In genomic region chr16:28496844-28497243, GRCh38 we compare ENCODE assay signal across 21 cellular contexts. TPM values are rescaled to one million over a fixed set of nuclear protein-coding genes. Genes with fewer than 3 reads are reported as not detected.
A peak's percentile ranks its signal among the peaks of the same experiment; 100 is the strongest.
DNase-seq lines count a peak whose midpoint lies in the region; ATAC-seq lines count a peak whose summit lies in the region.
"Had no signal": no experiment of that assay in that cellular context is flagged by ENCODE, and none has a peak within 500 bp of the region (broad histone marks: within the 10 kb centered on the region; RNA-seq: fewer than 3 reads in every experiment).

No MANE protein-coding gene starts in this region.

- H3K27ac Mint-ChIP-seq in activated naive CD8-positive, alpha-beta T cell = peak overlapping the region; percentile 95
- H3K27ac Mint-ChIP-seq in activated naive CD8-positive, alpha-beta T cell treated with anti-CD3 and anti-CD28 coated beads for 36 hours = no peak overlapping the region
- peak overlapping the region; percentile 98 for H3K27ac Mint-ChIP-seq in T-helper 17 cell
- H3K27ac Mint-ChIP-seq in immature natural killer cell = peak overlapping the region; percentile 98 to 100 (median 99)
- H3K27ac Mint-ChIP-seq in stimulated activated effector memory CD8-positive, alpha-beta T cell treated with anti-CD3 and anti-CD28 coated beads, Interleukin-12 subunit alpha, Interleukin-12 subunit beta, amount 100 ng/mL, for 72 hours = peak overlapping the region; percentile 100

- ATAC-seq in T-helper 17 cell = no peak
- ATAC-seq in stimulated activated effector memory CD8-positive, alpha-beta T cell treated with anti-CD3 and anti-CD28 coated beads, Interleukin-12 subunit alpha, Interleukin-12 subunit beta, amount 100 ng/mL, for 72 hours = no peak
- no peak for ATAC-seq in HG03378 (IDR thresholded peaks at IDR 0.05; ENCODE audit: unreplicated experiment)
- ATAC-seq: right cardiac atrium had no signal

- no peaks in the 10 kb centered on the region for H3K27me3 Mint-ChIP-seq in activated naive CD8-positive, alpha-beta T cell
- no peaks in the 10 kb centered on the region for H3K27me3 Mint-ChIP-seq in activated naive CD8-positive, alpha-beta T cell treated with anti-CD3 and anti-CD28 coated beads for 36 hours
- H3K27me3 Mint-ChIP-seq in T-helper 17 cell = no peaks in the 10 kb centered on the region
- H3K27me3 Mint-ChIP-seq in immature natural killer cell (ENCODE audit: low read depth in 3 of 3) = peaks cover 7 to 24% (median 18%) of the 10 kb centered on the region in 3 donors

- no peaks in the 10 kb centered on the region for H3K9me3 Mint-ChIP-seq in activated naive CD8-positive, alpha-beta T cell (ENCODE audit: low read depth)
- H3K9me3 Mint-ChIP-seq in activated naive CD8-positive, alpha-beta T cell treated with anti-CD3 and anti-CD28 coated beads for 36 hours = no peaks in the 10 kb centered on the region
- H3K9me3 Mint-ChIP-seq in immature natural killer cell = no peaks in the 10 kb centered on the region
- H3K9me3 Mint-ChIP-seq in stimulated activated effector memory CD8-positive, alpha-beta T cell treated with anti-CD3 and anti-CD28 coated beads, Interleukin-12 subunit alpha, Interleukin-12 subunit beta, amount 100 ng/mL, for 72 hours = no peaks in the 10 kb centered on the region
- H3K9me3 Mint-ChIP-seq: activated T-helper 2 cell treated with anti-CD3 and anti-CD28 coated beads, Interferon-gamma antibody, Interleukin-2, Interleukin-4, amounts not matched to agents 10 μg/mL and 5 μg/mL and 100 μg/mL, durations not matched to agents 14 hours and 24 hours and 36 hours had no signal

- H3K4me1 Mint-ChIP-seq in activated naive CD8-positive, alpha-beta T cell (ENCODE audit: low read depth) = peaks cover 49% of the 10 kb centered on the region
- H3K4me1 Mint-ChIP-seq in activated naive CD8-positive, alpha-beta T cell treated with anti-CD3 and anti-CD28 coated beads for 36 hours = peaks cover 41% of the 10 kb centered on the region
- H3K4me1 Mint-ChIP-seq in T-helper 17 cell (peaks cover 40% of the 10 kb centered on the region), immature natural killer cell (peaks cover 69 to 70% of the 10 kb centered on the region in 2 donors)
- peaks cover 52% of the 10 kb centered on the region for H3K4me1 Mint-ChIP-seq in stimulated activated effector memory CD8-positive, alpha-beta T cell treated with anti-CD3 and anti-CD28 coated beads, Interleukin-12 subunit alpha, Interleukin-12 subunit beta, amount 100 ng/mL, for 72 hours

- H3K36me3 Mint-ChIP-seq in activated naive CD8-positive, alpha-beta T cell = no peaks in the 10 kb centered on the region
- H3K36me3 Mint-ChIP-seq in activated naive CD8-positive, alpha-beta T cell treated with anti-CD3 and anti-CD28 coated beads for 36 hours = peaks cover 2% of the 10 kb centered on the region
- H3K36me3 Mint-ChIP-seq in T-helper 17 cell (ENCODE audit: low read depth) (peaks cover 10% of the 10 kb centered on the region), immature natural killer cell (peaks cover 12 to 25% (median 24%) of the 10 kb centered on the region in 3 donors)
- peaks cover 30% of the 10 kb centered on the region for H3K36me3 Mint-ChIP-seq in stimulated activated effector memory CD8-positive, alpha-beta T cell treated with anti-CD3 and anti-CD28 coated beads, Interleukin-12 subunit alpha, Interleukin-12 subunit beta, amount 100 ng/mL, for 72 hours

- no peak for DNase-seq in activated naive CD8-positive, alpha-beta T cell treated with anti-CD3 and anti-CD28 coated beads for 36 hours
- DNase-seq in T-helper 17 cell (no peak), immature natural killer cell (no peak), HCEC 1CT (no peak)
- no peak for DNase-seq in stimulated activated effector memory CD8-positive, alpha-beta T cell treated with anti-CD3 and anti-CD28 coated beads, Interleukin-12 subunit alpha, Interleukin-12 subunit beta, amount 100 ng/mL, for 72 hours (ENCODE audit: low spot score in 2 of 2)
- DNase-seq in NK-92 treated with Interleukin-12 subunit alpha and Interleukin-12 subunit beta, amount 100 ng/mL, for 24 hours (lab: John Stamatoyannopoulos, UW) = no peak
- DNase-seq: activated CD4-positive, alpha-beta T cell treated with anti-CD3 and anti-CD28 coated beads, Interleukin-2, amount 50 U/mL, for 48 hours; amygdala; EL; erythroblast; NCI-H1105 treated with DMSO at 0.1 percent for 48 hours; NCI-H524 treated with DMSO at 0.1 percent for 48 hours had no signal

- no peak overlapping the region for H3K4me3 Mint-ChIP-seq in activated naive CD8-positive, alpha-beta T cell
- no peak overlapping the region for H3K4me3 Mint-ChIP-seq in activated naive CD8-positive, alpha-beta T cell treated with anti-CD3 and anti-CD28 coated beads for 36 hours
- H3K4me3 Mint-ChIP-seq in T-helper 17 cell (peak overlapping the region; percentile 21), immature natural killer cell (peak overlapping the region; percentile 91 to 98 (median 98))
- H3K4me3 Mint-ChIP-seq in stimulated activated effector memory CD8-positive, alpha-beta T cell treated with anti-CD3 and anti-CD28 coated beads, Interleukin-12 subunit alpha, Interleukin-12 subunit beta, amount 100 ng/mL, for 72 hours = peak overlapping the region; percentile 95

- H3K9me3 ChIP-seq in T-helper 17 cell (ENCODE audit: control insufficient read depth, low read length, poor library complexity, severe bottlenecking) = no peaks in the 10 kb centered on the region
- H3K9me3 ChIP-seq: tibial nerve had no signal

RNA-seq across cellular contexts. Expression of gene APOBR, which starts 2.4 kb away (rescaled TPM):
- total RNA-seq in activated naive CD8-positive, alpha-beta T cell treated with anti-CD3 and anti-CD28 coated beads for 36 hours = 1 to 10 TPM; 5.4 to 5.5 TPM
- 10 to 100 TPM; 12.6 to 13.6 TPM for total RNA-seq in T-helper 17 cell
- polyA plus RNA-seq in immature natural killer cell = 10 to 100 TPM in 1 of 3 donors, 1 to 10 TPM in 1, under 1 TPM in 1; 0.49 to 15.2 (median 2.6) TPM
- total RNA-seq: LHCN-M2 had no signal

RNA-seq across cellular contexts. Expression of gene CLN3, which starts 5.0 kb away (rescaled TPM):
- 10 to 100 TPM; 28.7 to 29.7 TPM for total RNA-seq in activated naive CD8-positive, alpha-beta T cell treated with anti-CD3 and anti-CD28 coated beads for 36 hours
- 10 to 100 TPM; 44.6 to 57.1 TPM for total RNA-seq in T-helper 17 cell
- polyA plus RNA-seq in immature natural killer cell = 10 to 100 TPM; 18.8 to 52.2 (median 32.2) TPM

RNA-seq across cellular contexts. Expression of gene IL27, which starts 9.8 kb away (rescaled TPM):
- not detected for total RNA-seq in activated naive CD8-positive, alpha-beta T cell treated with anti-CD3 and anti-CD28 coated beads for 36 hours
- total RNA-seq in T-helper 17 cell = not detected
- polyA plus RNA-seq in immature natural killer cell = not detected
- total RNA-seq: activated T-helper 2 cell treated with anti-CD3 and anti-CD28 coated beads, Interferon-gamma antibody, Interleukin-2, Interleukin-4, amounts not matched to agents 10 μg/mL and 5 μg/mL and 100 μg/mL, durations not matched to agents 14 hours and 24 hours and 36 hours; cardiac septum; frontal cortex; LHCN-M2; mesenteric fat pad; right cardiac atrium; tibial nerve had no signal
- polyA plus RNA-seq: right cardiac atrium had no signal

RNA-seq across cellular contexts. Expression of gene NPIPB7, which starts 24.7 kb away (rescaled TPM):
- not detected for total RNA-seq in activated naive CD8-positive, alpha-beta T cell treated with anti-CD3 and anti-CD28 coated beads for 36 hours
- not detected for total RNA-seq in T-helper 17 cell
- not detected for polyA plus RNA-seq in immature natural killer cell
- total RNA-seq: activated T-helper 2 cell treated with anti-CD3 and anti-CD28 coated beads, Interferon-gamma antibody, Interleukin-2, Interleukin-4, amounts not matched to agents 10 μg/mL and 5 μg/mL and 100 μg/mL, durations not matched to agents 14 hours and 24 hours and 36 hours; cardiac septum; frontal cortex; LHCN-M2; mesenteric fat pad; right cardiac atrium; tibial nerve had no signal
- polyA plus RNA-seq: right cardiac atrium had no signal

RNA-seq across cellular contexts. Expression of gene NUPR1, which starts 41.9 kb away (rescaled TPM):
- not detected for total RNA-seq in activated naive CD8-positive, alpha-beta T cell treated with anti-CD3 and anti-CD28 coated beads for 36 hours
- total RNA-seq in T-helper 17 cell = under 1 TPM; 0.07 to 0.13 TPM
- not detected for polyA plus RNA-seq in immature natural killer cell
- total RNA-seq: activated T-helper 2 cell treated with anti-CD3 and anti-CD28 coated beads, Interferon-gamma antibody, Interleukin-2, Interleukin-4, amounts not matched to agents 10 μg/mL and 5 μg/mL and 100 μg/mL, durations not matched to agents 14 hours and 24 hours and 36 hours had no signal

Comparison
In these comparisons a context has a peak if more than half of its experiments do, and no peak if none do; other contexts are left out.
1. H3K4me3 Mint-ChIP-seq: peak in T-helper 17 cell (single experiment), immature natural killer cell (5 of 5) and stimulated activated effector memory CD8-positive, alpha-beta T cell treated with anti-CD3 and anti-CD28 coated beads, Interleukin-12 subunit alpha, Interleukin-12 subunit beta, amount 100 ng/mL, for 72 hours (single experiment); none in activated naive CD8-positive, alpha-beta T cell (single experiment) and activated naive CD8-positive, alpha-beta T cell treated with anti-CD3 and anti-CD28 coated beads for 36 hours (single experiment).